ENCODE assay signal across 1 cellular context in genomic region chr1:2528611-2528965, GRCh38.
A peak's percentile ranks its signal among the peaks of the same experiment; 100 is the strongest.
TF ChIP-seq lines count a peak whose summit lies in the region.

No MANE protein-coding gene starts in this region.

TF ChIP-seq in H1, 55 proteins besides CTCF, POLR2A, EP300 and RAD21:
- TF ChIP-seq RNF2 (IDR thresholded peaks at IDR 0.05; ENCODE audit: borderline replicate concordance, low read depth, low read length, missing control alignments, poor library complexity, severe bottlenecking) (no peak), TEAD4 (IDR thresholded peaks at IDR 0.05; ENCODE audit: low read depth, low read length) (no peak), NRF1 (IDR thresholded peaks at IDR 0.05; ENCODE audit: low read depth, low read length) (no peak), GABPA (IDR thresholded peaks at IDR 0.05; ENCODE audit: borderline replicate concordance, insufficient read depth, low read length) (no peak), KDM4A (IDR thresholded peaks at IDR 0.05; ENCODE audit: low read depth, low read length, severe bottlenecking) (peak; percentile 16), PHF8 (conservative IDR thresholded peaks at IDR 0.05; ENCODE audit: low read depth, low read length) (no peak), TAF1 (IDR thresholded peaks at IDR 0.05; ENCODE audit: low read depth, low read length) (no peak)
